Comparison of ENCODE assay signal across 12 cellular contexts in genomic region chr3:180626844-180627243, GRCh38. TPM values are rescaled to one million over a fixed set of nuclear protein-coding genes. Genes with fewer than 3 reads are reported as not detected.
DNase-seq lines count a peak whose midpoint lies in the region; ATAC-seq and TF ChIP-seq lines count a peak whose summit lies in the region.
"Had no signal": no experiment of that assay in that cellular context is flagged by ENCODE, and none has a peak within 500 bp of the region (broad histone marks: within the 10 kb centered on the region; RNA-seq: fewer than 3 reads in every experiment).

No MANE protein-coding gene starts in this region.

- no peak overlapping the region for H3K4me3 ChIP-seq in lower leg skin (ENCODE audit: low read depth, poor library complexity, severe bottlenecking)
- H3K4me3 ChIP-seq: cardiac muscle cell had no signal

- H3K27ac Mint-ChIP-seq in activated CD8-positive, alpha-beta T cell treated with anti-CD3 and anti-CD28 coated beads, Interleukin-2, amount 10 ng/mL, durations not matched to agents 7 days and 5 days, result no peak overlapping the region

- peaks cover 7% of the 10 kb centered on the region for H3K9me3 Mint-ChIP-seq in activated CD8-positive, alpha-beta T cell treated with anti-CD3 and anti-CD28 coated beads, Interleukin-2, amount 10 ng/mL, durations not matched to agents 7 days and 5 days (ENCODE audit: insufficient read depth)

- POLR2A ChIA-PET in activated CD8-positive, alpha-beta T cell treated with anti-CD3 and anti-CD28 coated beads, Interleukin-2, amount 10 ng/mL, durations not matched to agents 7 days and 5 days (lab: Charles Lee), result no interaction called here

- no peak overlapping the region for H3K4me3 Mint-ChIP-seq in activated CD8-positive, alpha-beta T cell treated with anti-CD3 and anti-CD28 coated beads, Interleukin-2, amount 10 ng/mL, durations not matched to agents 7 days and 5 days

- peaks cover 13% of the 10 kb centered on the region for H3K4me1 Mint-ChIP-seq in activated CD8-positive, alpha-beta T cell treated with anti-CD3 and anti-CD28 coated beads, Interleukin-2, amount 10 ng/mL, durations not matched to agents 7 days and 5 days (ENCODE audit: low read depth)

- no peak for DNase-seq in NK-92 treated with Interleukin-12 subunit alpha and Interleukin-12 subunit beta, amount 100 ng/mL, for 24 hours (lab: John Stamatoyannopoulos, UW)
- no peak for DNase-seq in activated CD8-positive, alpha-beta T cell treated with anti-CD3 and anti-CD28 coated beads, Interleukin-2, amount 10 ng/mL, durations not matched to agents 7 days and 5 days
- DNase-seq in lower leg skin (ENCODE audit: low spot score in 2 of 2) (no peak), GM03348 (ENCODE audit: low spot score) (no peak)
- DNase-seq: C1 segment of cervical spinal cord, NCI-H524 treated with DMSO at 0.1 percent for 48 hours had no signal

- no peak for TF ChIP-seq CTCF in lower leg skin (IDR thresholded peaks at IDR 0.05)

- H3K27me3 Mint-ChIP-seq in activated CD8-positive, alpha-beta T cell treated with anti-CD3 and anti-CD28 coated beads, Interleukin-2, amount 10 ng/mL, durations not matched to agents 7 days and 5 days (ENCODE audit: low read depth), result no peaks in the 10 kb centered on the region

- ATAC-seq in GM18517 (IDR thresholded peaks at IDR 0.05; ENCODE audit: unreplicated experiment) (peak; percentile 79), GM19467 (IDR thresholded peaks at IDR 0.05; ENCODE audit: unreplicated experiment) (peak; percentile 92), HG02870 (IDR thresholded peaks at IDR 0.05; ENCODE audit: unreplicated experiment) (peak; percentile 96), HG03460 (IDR thresholded peaks at IDR 0.05; ENCODE audit: unreplicated experiment) (peak; percentile 96)
- ATAC-seq in activated CD8-positive, alpha-beta T cell treated with anti-CD3 and anti-CD28 coated beads, Interleukin-2, amount 10 ng/mL, durations not matched to agents 7 days and 5 days, result no peak

- CTCF ChIA-PET in activated CD8-positive, alpha-beta T cell treated with anti-CD3 and anti-CD28 coated beads, Interleukin-2, amount 10 ng/mL, durations not matched to agents 7 days and 5 days (lab: Charles Lee), result interaction anchor here (1.3 kb wide), 1 partner anchor 25 kb away, joined by 3 read pairs; the partner anchor contains the start of gene TTC14

- peaks cover 48% of the 10 kb centered on the region for H3K36me3 Mint-ChIP-seq in activated CD8-positive, alpha-beta T cell treated with anti-CD3 and anti-CD28 coated beads, Interleukin-2, amount 10 ng/mL, durations not matched to agents 7 days and 5 days (ENCODE audit: low read depth)

- WGBS in lower leg skin, 2 donors, result 91 to 95% methylated on average over 2 of the region's 2 CpGs

- intact Hi-C loops in lower leg skin (cut with DNase I; ENCODE audit: low total_unique reads), result no loop called here

- TF ChIP-seq POLR2A in lower leg skin (IDR thresholded peaks at IDR 0.05), result no peak

RNA-seq across cellular contexts. Expression of gene TTC14, which starts 24.9 kb away (rescaled TPM):
- total RNA-seq in activated CD8-positive, alpha-beta T cell treated with anti-CD3 and anti-CD28 coated beads, Interleukin-2, amount 10 ng/mL, durations not matched to agents 7 days and 5 days, result 10 to 100 TPM; 53.5 to 65.5 TPM
- 10 to 100 TPM; 12.7 to 40.7 (median 30.8) TPM for total RNA-seq in lower leg skin

RNA-seq across cellular contexts. Expression of gene CCDC39, which starts 52.4 kb away (rescaled TPM):
- total RNA-seq in activated CD8-positive, alpha-beta T cell treated with anti-CD3 and anti-CD28 coated beads, Interleukin-2, amount 10 ng/mL, durations not matched to agents 7 days and 5 days, result not detected
- total RNA-seq in lower leg skin, result under 1 TPM in 1 of 4 donors, not detected in 3; 0.13 TPM
- total RNA-seq: cardiac muscle cell, M059J had no signal
